1 cellular context compared by ENCODE assay signal in the genomic region with DNA sequence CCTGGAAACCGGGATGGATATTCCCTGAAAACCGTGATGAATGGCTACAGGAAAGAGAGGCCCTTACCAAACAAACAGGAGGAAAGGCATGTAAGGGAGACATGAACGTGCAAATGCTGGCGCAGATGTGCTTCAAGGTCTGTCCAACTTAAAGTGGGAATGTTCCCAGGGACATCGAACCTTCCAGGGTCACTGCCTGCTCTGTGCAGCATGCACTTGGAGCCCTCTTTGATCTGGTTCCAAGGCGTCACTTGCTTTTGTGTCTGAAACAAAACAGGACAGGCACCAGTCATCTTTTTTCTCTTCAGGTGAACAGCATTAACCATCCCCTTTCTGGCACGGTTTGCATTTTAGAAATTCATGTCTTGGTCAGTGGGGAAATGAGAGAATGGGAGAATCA.
TF ChIP-seq lines count a peak whose summit lies in the region.

No MANE protein-coding gene starts in this region.

TF ChIP-seq in GM23338, 12 proteins besides CTCF, POLR2A, EP300 and RAD21 (continued from another document):
- TF ChIP-seq, protein P1, sequence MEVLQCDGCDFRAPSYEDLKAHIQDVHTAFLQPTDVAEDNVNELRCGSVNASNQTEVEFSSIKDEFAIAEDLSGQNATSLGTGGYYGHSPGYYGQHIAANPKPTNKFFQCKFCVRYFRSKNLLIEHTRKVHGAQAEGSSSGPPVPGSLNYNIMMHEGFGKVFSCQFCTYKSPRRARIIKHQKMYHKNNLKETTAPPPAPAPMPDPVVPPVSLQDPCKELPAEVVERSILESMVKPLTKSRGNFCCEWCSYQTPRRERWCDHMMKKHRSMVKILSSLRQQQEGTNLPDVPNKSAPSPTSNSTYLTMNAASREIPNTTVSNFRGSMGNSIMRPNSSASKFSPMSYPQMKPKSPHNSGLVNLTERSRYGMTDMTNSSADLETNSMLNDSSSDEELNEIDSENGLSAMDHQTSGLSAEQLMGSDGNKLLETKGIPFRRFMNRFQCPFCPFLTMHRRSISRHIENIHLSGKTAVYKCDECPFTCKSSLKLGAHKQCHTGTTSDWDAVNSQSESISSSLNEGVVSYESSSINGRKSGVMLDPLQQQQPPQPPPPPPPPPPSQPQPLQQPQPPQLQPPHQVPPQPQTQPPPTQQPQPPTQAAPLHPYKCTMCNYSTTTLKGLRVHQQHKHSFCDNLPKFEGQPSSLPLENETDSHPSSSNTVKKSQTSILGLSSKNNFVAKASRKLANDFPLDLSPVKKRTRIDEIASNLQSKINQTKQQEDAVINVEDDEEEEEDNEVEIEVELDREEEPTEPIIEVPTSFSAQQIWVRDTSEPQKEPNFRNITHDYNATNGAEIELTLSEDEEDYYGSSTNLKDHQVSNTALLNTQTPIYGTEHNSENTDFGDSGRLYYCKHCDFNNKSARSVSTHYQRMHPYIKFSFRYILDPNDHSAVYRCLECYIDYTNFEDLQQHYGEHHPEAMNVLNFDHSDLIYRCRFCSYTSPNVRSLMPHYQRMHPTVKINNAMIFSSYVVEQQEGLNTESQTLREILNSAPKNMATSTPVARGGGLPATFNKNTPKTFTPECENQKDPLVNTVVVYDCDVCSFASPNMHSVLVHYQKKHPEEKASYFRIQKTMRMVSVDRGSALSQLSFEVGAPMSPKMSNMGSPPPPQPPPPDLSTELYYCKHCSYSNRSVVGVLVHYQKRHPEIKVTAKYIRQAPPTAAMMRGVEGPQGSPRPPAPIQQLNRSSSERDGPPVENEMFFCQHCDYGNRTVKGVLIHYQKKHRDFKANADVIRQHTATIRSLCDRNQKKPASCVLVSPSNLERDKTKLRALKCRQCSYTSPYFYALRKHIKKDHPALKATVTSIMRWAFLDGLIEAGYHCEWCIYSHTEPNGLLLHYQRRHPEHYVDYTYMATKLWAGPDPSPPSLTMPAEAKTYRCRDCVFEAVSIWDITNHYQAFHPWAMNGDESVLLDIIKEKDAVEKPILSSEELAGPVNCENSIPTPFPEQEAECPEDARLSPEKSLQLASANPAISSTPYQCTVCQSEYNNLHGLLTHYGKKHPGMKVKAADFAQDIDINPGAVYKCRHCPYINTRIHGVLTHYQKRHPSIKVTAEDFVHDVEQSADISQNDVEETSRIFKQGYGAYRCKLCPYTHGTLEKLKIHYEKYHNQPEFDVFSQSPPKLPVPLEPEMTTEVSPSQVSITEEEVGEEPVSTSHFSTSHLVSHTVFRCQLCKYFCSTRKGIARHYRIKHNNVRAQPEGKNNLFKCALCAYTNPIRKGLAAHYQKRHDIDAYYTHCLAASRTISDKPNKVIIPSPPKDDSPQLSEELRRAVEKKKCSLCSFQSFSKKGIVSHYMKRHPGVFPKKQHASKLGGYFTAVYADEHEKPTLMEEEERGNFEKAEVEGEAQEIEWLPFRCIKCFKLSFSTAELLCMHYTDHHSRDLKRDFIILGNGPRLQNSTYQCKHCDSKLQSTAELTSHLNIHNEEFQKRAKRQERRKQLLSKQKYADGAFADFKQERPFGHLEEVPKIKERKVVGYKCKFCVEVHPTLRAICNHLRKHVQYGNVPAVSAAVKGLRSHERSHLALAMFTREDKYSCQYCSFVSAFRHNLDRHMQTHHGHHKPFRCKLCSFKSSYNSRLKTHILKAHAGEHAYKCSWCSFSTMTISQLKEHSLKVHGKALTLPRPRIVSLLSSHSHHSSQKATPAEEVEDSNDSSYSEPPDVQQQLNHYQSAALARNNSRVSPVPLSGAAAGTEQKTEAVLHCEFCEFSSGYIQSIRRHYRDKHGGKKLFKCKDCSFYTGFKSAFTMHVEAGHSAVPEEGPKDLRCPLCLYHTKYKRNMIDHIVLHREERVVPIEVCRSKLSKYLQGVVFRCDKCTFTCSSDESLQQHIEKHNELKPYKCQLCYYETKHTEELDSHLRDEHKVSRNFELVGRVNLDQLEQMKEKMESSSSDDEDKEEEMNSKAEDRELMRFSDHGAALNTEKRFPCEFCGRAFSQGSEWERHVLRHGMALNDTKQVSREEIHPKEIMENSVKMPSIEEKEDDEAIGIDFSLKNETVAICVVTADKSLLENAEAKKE (CRISPR knock-in tag; IDR thresholded peaks at IDR 0.05): no peak
- TF ChIP-seq EZH2phosphoT487 (IDR thresholded peaks at IDR 0.05; ENCODE audit: unreplicated experiment): no peak
- no peak for TF ChIP-seq POLR2AphosphoS5 (IDR thresholded peaks at IDR 0.05; ENCODE audit: low read depth)
- TF ChIP-seq, protein P2, sequence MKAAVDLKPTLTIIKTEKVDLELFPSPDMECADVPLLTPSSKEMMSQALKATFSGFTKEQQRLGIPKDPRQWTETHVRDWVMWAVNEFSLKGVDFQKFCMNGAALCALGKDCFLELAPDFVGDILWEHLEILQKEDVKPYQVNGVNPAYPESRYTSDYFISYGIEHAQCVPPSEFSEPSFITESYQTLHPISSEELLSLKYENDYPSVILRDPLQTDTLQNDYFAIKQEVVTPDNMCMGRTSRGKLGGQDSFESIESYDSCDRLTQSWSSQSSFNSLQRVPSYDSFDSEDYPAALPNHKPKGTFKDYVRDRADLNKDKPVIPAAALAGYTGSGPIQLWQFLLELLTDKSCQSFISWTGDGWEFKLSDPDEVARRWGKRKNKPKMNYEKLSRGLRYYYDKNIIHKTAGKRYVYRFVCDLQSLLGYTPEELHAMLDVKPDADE (IDR thresholded peaks at IDR 0.05): no peak
- TF ChIP-seq, protein P3, sequence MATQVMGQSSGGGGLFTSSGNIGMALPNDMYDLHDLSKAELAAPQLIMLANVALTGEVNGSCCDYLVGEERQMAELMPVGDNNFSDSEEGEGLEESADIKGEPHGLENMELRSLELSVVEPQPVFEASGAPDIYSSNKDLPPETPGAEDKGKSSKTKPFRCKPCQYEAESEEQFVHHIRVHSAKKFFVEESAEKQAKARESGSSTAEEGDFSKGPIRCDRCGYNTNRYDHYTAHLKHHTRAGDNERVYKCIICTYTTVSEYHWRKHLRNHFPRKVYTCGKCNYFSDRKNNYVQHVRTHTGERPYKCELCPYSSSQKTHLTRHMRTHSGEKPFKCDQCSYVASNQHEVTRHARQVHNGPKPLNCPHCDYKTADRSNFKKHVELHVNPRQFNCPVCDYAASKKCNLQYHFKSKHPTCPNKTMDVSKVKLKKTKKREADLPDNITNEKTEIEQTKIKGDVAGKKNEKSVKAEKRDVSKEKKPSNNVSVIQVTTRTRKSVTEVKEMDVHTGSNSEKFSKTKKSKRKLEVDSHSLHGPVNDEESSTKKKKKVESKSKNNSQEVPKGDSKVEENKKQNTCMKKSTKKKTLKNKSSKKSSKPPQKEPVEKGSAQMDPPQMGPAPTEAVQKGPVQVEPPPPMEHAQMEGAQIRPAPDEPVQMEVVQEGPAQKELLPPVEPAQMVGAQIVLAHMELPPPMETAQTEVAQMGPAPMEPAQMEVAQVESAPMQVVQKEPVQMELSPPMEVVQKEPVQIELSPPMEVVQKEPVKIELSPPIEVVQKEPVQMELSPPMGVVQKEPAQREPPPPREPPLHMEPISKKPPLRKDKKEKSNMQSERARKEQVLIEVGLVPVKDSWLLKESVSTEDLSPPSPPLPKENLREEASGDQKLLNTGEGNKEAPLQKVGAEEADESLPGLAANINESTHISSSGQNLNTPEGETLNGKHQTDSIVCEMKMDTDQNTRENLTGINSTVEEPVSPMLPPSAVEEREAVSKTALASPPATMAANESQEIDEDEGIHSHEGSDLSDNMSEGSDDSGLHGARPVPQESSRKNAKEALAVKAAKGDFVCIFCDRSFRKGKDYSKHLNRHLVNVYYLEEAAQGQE (IDR thresholded peaks at IDR 0.05; ENCODE audit: unreplicated experiment): no peak
- TF ChIP-seq ZNF114 (CRISPR knock-in tag; IDR thresholded peaks at IDR 0.05): no peak
- TF ChIP-seq JUNB (IDR thresholded peaks at IDR 0.05; ENCODE audit: unreplicated experiment): no peak
- no peak for TF ChIP-seq CREB1 (CRISPR knock-in tag; IDR thresholded peaks at IDR 0.05; ENCODE audit: low read depth)
- TF ChIP-seq EZH2 (IDR thresholded peaks at IDR 0.05; ENCODE audit: low read depth, unreplicated experiment): no peak
